In the genomic region with DNA sequence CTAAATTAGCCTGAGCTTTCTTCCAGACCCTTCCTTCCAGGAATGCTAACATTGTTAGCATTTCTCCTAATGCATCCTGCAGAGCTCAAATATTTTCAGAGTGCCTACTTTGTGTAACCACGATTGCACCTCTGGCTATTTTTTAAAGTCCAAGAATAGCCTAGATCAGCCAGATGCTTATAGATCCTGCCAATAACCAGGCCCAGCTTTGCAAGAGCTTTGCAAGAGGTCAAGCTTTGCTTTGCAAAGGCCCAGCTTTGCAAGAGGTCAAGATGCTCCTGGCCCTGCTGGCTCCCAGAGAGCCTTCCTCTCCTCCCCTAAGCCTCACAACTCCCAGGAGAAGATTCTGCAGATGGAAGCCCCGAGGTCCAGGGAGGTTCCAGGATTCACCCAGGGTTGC, we compare ENCODE assay signal across 26 cellular contexts.
"Had no signal": no experiment of that assay in that cellular context is flagged by ENCODE, and none has a peak within 500 bp of the region (broad histone marks: within the 10 kb centered on the region; RNA-seq: fewer than 3 reads in every experiment).

No MANE protein-coding gene starts in this region.

- H3K27ac ChIP-seq: gastrocnemius medialis, left lung, sigmoid colon, stomach, tibial artery, WERI-Rb-1 had no signal

- H3K9me3 ChIP-seq: gastrocnemius medialis, mucosa of descending colon, sigmoid colon had no signal

- ATAC-seq: activated CD4-positive, CD25-positive, alpha-beta regulatory T cell treated with anti-CD3 and anti-CD28 coated beads, Interleukin-2, amount 50 U/mL, for 24 hours; gastrocnemius medialis; left lung; mucosa of descending colon; natural killer cell treated with Interleukin-12 subunit alpha and Interleukin-12 subunit beta and Interleukin-15 and Interleukin-18, amount 100 ng/mL, for 72 hours; stimulated activated naive B cell treated with anti-CD40 and anti-IgM and Interleukin-4, amounts not matched to agents 10 μg/mL and 1 μg/mL and 100 μg/mL, for 72 hours had no signal

- H3K36me3 ChIP-seq: gastrocnemius medialis, left lung, sigmoid colon, stomach, tibial artery, WERI-Rb-1 had no signal

- H3K4me1 ChIP-seq: gastrocnemius medialis, left lung had no signal

- H3K4me3 ChIP-seq: gastrocnemius medialis, left lung, lung, mucosa of descending colon, sigmoid colon, smooth muscle cell, stomach, tibial artery had no signal

- DNase-seq: activated CD4-positive, alpha-beta T cell treated with anti-CD3 and anti-CD28 coated beads for 48 hours; activated CD4-positive, alpha-beta T cell treated with anti-CD3 and anti-CD28 coated beads, Interleukin-2, amount 50 U/mL, for 48 hours; activated CD8-positive, alpha-beta memory T cell treated with anti-CD3 and anti-CD28 coated beads, Interleukin-2, amount 50 U/mL, for 4 hours; activated gamma-delta T cell; activated naive CD4-positive, alpha-beta T cell treated with anti-CD3 and anti-CD28 coated beads, Interleukin-2, amount 50 U/mL, for 16 hours; activated T-cell treated with anti-CD3 and anti-CD28 coated beads, Interleukin-2, amount 50 U/mL, for 1 hour; amygdala; caudate nucleus; gastrocnemius medialis; glutamatergic neuron; left lung; mucosa of descending colon; retina; sigmoid colon; stimulated activated CD4-positive, alpha-beta T cell treated with anti-CD3 and anti-CD28 coated beads, Interleukin-1b, Interleukin-23, amount 100 ng/mL, for 48 hours; stimulated activated CD4-positive, alpha-beta T cell treated with anti-CD3 and anti-CD28 coated beads, Interleukin-4, amount 100 ng/mL, for 4 hours; stimulated activated naive B cell treated with anti-CD40 and anti-IgM and Interleukin-4, amounts not matched to agents 10 μg/mL and 1 μg/mL and 100 μg/mL, for 72 hours; stomach; SW 1271; T1000; tibial artery; WERI-Rb-1 had no signal

- H3K4me2 ChIP-seq: smooth muscle cell had no signal

- H3K27me3 ChIP-seq: sigmoid colon, tibial artery had no signal
